32 cellular contexts compared by ENCODE assay signal in genomic region chr16:51407921-51408320, GRCh38.
DNase-seq lines count a peak whose midpoint lies in the region; ATAC-seq, FAIRE-seq and TF ChIP-seq lines count a peak whose summit lies in the region.
"Had no signal": no experiment of that assay in that cellular context is flagged by ENCODE, and none has a peak within 500 bp of the region (broad histone marks: within the 10 kb centered on the region; RNA-seq: fewer than 3 reads in every experiment).

No MANE protein-coding gene starts in this region.

- DNase-seq in HT1080 (ENCODE audit: low read depth) (peak; percentile 7), astrocyte (ENCODE audit: low read depth) (no peak), hepatocyte (ENCODE audit: low spot score) (no peak), NCI-H1930 (lab: John Stamatoyannopoulos, UW) (no peak), SW 1271 (lab: John Stamatoyannopoulos, UW) (no peak)
- DNase-seq: activated CD4-positive, alpha-beta memory T cell treated with anti-CD3 and anti-CD28 coated beads for 36 hours; activated CD4-positive, alpha-beta T cell treated with anti-CD3 and anti-CD28 coated beads for 1 hour; activated CD8-positive, alpha-beta memory T cell treated with anti-CD3 and anti-CD28 coated beads, Interleukin-2, amount 50 U/mL, for 4 hours; activated naive CD4-positive, alpha-beta T cell; activated naive CD8-positive, alpha-beta T cell treated with anti-CD3 and anti-CD28 coated beads, Interleukin-2, amount 50 U/mL, for 24 hours; COR-L47; immature natural killer cell; KBM-7; left ventricle myocardium inferior; midbrain; naive B cell; NCI-H1105; NCI-H187 treated with DMSO at 0.1 percent for 48 hours; NCI-H524 treated with DMSO at 0.1 percent for 48 hours; NK-92 treated with Interleukin-12 subunit alpha and Interleukin-12 subunit beta, amount 100 ng/mL, for 24 hours; SK-N-SH; stimulated activated CD4-positive, alpha-beta T cell treated with anti-CD3 and anti-CD28 coated beads, Interleukin-4, amount 100 ng/mL, for 24 hours; T-helper 17 cell; transverse colon had no signal

- TF ChIP-seq CTCF in astrocyte (IDR thresholded peaks at IDR 0.05; ENCODE audit: insufficient read depth, low read depth, low read length) (no peak), hepatocyte (IDR thresholded peaks at IDR 0.05; ENCODE audit: poor library complexity) (no peak)

- H3K27me3 ChIP-seq in astrocyte (ENCODE audit: insufficient read depth, low read length) (no peaks in the 10 kb centered on the region), hepatocyte (no peaks in the 10 kb centered on the region), skeletal muscle satellite cell (ENCODE audit: control insufficient read depth, insufficient read depth, low read length) (no peaks in the 10 kb centered on the region)
- H3K27me3 ChIP-seq: MG63, neutrophil, transverse colon had no signal

- 93% methylated on average over 1 of the region's 1 CpG for WGBS in hepatocyte (ENCODE audit: low lambda C conversion rate, missing lambda C conversion rate)

- H3K4me3 ChIP-seq in astrocyte (ENCODE audit: insufficient read depth, low read depth, low read length) (no peak overlapping the region), hepatocyte (no peak overlapping the region), skeletal muscle satellite cell (ENCODE audit: low read length) (no peak overlapping the region)
- H3K4me3 ChIP-seq: left ventricle myocardium inferior, MG63, transverse colon had no signal

- no peak overlapping the region for H2AFZ ChIP-seq in astrocyte (ENCODE audit: low read depth, low read length)
- H2AFZ ChIP-seq in hepatocyte: no peak overlapping the region

- no peaks in the 10 kb centered on the region for H3K79me2 ChIP-seq in astrocyte (ENCODE audit: insufficient read depth, low read length)
- H3K79me2 ChIP-seq in hepatocyte: no peaks in the 10 kb centered on the region

- peaks cover 12% of the 10 kb centered on the region for H3K4me1 Mint-ChIP-seq in astrocyte (ENCODE audit: low read depth, unreplicated experiment)
- H3K4me1 Mint-ChIP-seq: activated naive CD8-positive, alpha-beta T cell treated with anti-CD3 and anti-CD28 coated beads, Interleukin-2, amount 50 U/mL, for 24 hours; immature natural killer cell; naive B cell; T-helper 17 cell had no signal

- H3K4me3 Mint-ChIP-seq in astrocyte (ENCODE audit: unreplicated experiment): no peak overlapping the region
- H3K4me3 Mint-ChIP-seq: activated CD4-positive, alpha-beta memory T cell treated with anti-CD3 and anti-CD28 coated beads for 36 hours; activated naive CD8-positive, alpha-beta T cell treated with anti-CD3 and anti-CD28 coated beads, Interleukin-2, amount 50 U/mL, for 24 hours; immature natural killer cell; naive B cell; T-helper 17 cell had no signal

- H3K4me2 ChIP-seq in astrocyte (ENCODE audit: low read length) (peak overlapping the region; percentile 71), hepatocyte (no peak overlapping the region), skeletal muscle satellite cell (ENCODE audit: low read length) (peak overlapping the region; percentile 83)
- H3K4me2 ChIP-seq: SK-N-SH had no signal

- H3K36me3 ChIP-seq in astrocyte (ENCODE audit: insufficient read depth, low read length): no peaks in the 10 kb centered on the region
- no peaks in the 10 kb centered on the region for H3K36me3 ChIP-seq in hepatocyte (replicated peaks; ENCODE audit: insufficient read depth, low read depth)
- no peaks in the 10 kb centered on the region for H3K36me3 ChIP-seq in skeletal muscle satellite cell (ENCODE audit: insufficient read depth, low read length)
- H3K36me3 ChIP-seq: left ventricle myocardium inferior, MG63, neutrophil, transverse colon had no signal

- no peaks in the 10 kb centered on the region for H3K36me3 Mint-ChIP-seq in astrocyte (ENCODE audit: low read depth, unreplicated experiment)
- H3K36me3 Mint-ChIP-seq: activated CD4-positive, alpha-beta memory T cell treated with anti-CD3 and anti-CD28 coated beads for 36 hours; immature natural killer cell; naive B cell had no signal

- peak overlapping the region; percentile 78 for H3K27ac ChIP-seq in astrocyte (ENCODE audit: low read depth, low read length)
- H3K27ac ChIP-seq in hepatocyte: peak overlapping the region; percentile 9
- H3K27ac ChIP-seq: C4-2B, left ventricle myocardium inferior, neutrophil, transverse colon had no signal

- FAIRE-seq in astrocyte (lab: Jason Lieb, UNC): no peak
- FAIRE-seq: G401.6 had no signal

- H4K20me1 ChIP-seq in astrocyte (ENCODE audit: insufficient read depth, low read length) (no peaks in the 10 kb centered on the region), hepatocyte (ENCODE audit: insufficient read depth, poor library complexity, severe bottlenecking) (no peaks in the 10 kb centered on the region)

- peaks cover 9% of the 10 kb centered on the region for H3K27me3 Mint-ChIP-seq in astrocyte (ENCODE audit: low read depth, unreplicated experiment)
- H3K27me3 Mint-ChIP-seq: activated CD4-positive, alpha-beta memory T cell treated with anti-CD3 and anti-CD28 coated beads for 36 hours; activated naive CD8-positive, alpha-beta T cell treated with anti-CD3 and anti-CD28 coated beads, Interleukin-2, amount 50 U/mL, for 24 hours; naive B cell; T-helper 17 cell had no signal

- H3K9me2 ChIP-seq in hepatocyte (replicated peaks; ENCODE audit: insufficient read depth): no peaks in the 10 kb centered on the region
- H3K9me2 ChIP-seq: SK-N-SH had no signal

- no peaks in the 10 kb centered on the region for H3K9me3 ChIP-seq in astrocyte (ENCODE audit: insufficient read depth, low read depth, low read length)
- no peaks in the 10 kb centered on the region for H3K9me3 ChIP-seq in hepatocyte (ENCODE audit: low read depth)
- H3K9me3 ChIP-seq in skeletal muscle satellite cell (replicated peaks; ENCODE audit: low read length): no peaks in the 10 kb centered on the region
- H3K9me3 ChIP-seq: left ventricle myocardium inferior, MG63, neutrophil, SK-N-SH, transverse colon had no signal

- H3K9ac ChIP-seq in astrocyte (ENCODE audit: low read length) (peak overlapping the region; percentile 68), skeletal muscle satellite cell (ENCODE audit: low read depth, low read length) (peak overlapping the region; percentile 68)
- H3K9ac ChIP-seq: SK-N-SH had no signal

- no peak for ATAC-seq in HG02678 (IDR thresholded peaks at IDR 0.05; ENCODE audit: unreplicated experiment)
- ATAC-seq: activated naive CD8-positive, alpha-beta T cell treated with anti-CD3 and anti-CD28 coated beads, Interleukin-2, amount 50 U/mL, for 24 hours; Right ventricle myocardium inferior; sciatic nerve; T-helper 17 cell had no signal

- peaks cover 24% of the 10 kb centered on the region for H3K4me1 ChIP-seq in astrocyte (ENCODE audit: insufficient read depth, low read length)
- H3K4me1 ChIP-seq in hepatocyte (ENCODE audit: insufficient read depth): peaks cover 7% of the 10 kb centered on the region
- peaks cover 28% of the 10 kb centered on the region for H3K4me1 ChIP-seq in skeletal muscle satellite cell (ENCODE audit: control insufficient read depth, insufficient read depth, low read length)
- H3K4me1 ChIP-seq: left ventricle myocardium inferior, transverse colon had no signal

- no peak overlapping the region for H3K27ac Mint-ChIP-seq in astrocyte (ENCODE audit: unreplicated experiment)
- H3K27ac Mint-ChIP-seq: activated CD4-positive, alpha-beta memory T cell treated with anti-CD3 and anti-CD28 coated beads for 36 hours; activated naive CD8-positive, alpha-beta T cell treated with anti-CD3 and anti-CD28 coated beads, Interleukin-2, amount 50 U/mL, for 24 hours; immature natural killer cell; naive B cell; T-helper 17 cell had no signal

- no peaks in the 10 kb centered on the region for H3K9me3 Mint-ChIP-seq in astrocyte (ENCODE audit: unreplicated experiment)
